ENCODE assay signal across 21 cellular contexts in the genomic region with DNA sequence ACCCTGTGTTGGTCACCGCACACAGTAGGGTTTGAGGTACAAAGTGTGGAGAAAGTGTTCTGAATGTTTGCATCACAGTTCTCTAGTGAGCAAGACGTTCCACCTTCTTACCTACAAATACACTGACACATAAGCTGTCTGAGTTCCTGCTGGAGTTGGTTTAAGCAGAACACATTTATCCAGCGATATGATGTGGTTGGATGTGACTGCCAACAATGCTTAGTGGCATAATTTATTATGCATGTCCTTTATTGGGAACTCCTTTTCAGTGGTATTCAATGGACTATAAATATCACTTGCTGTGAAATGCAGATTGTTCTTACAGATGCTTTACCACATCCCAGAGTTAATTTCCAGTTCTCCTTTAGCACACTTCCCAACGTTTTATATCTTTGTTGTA.
DNase-seq lines count a peak whose midpoint lies in the region; ATAC-seq lines count a peak whose summit lies in the region.
"Had no signal": no experiment of that assay in that cellular context is flagged by ENCODE, and none has a peak within 500 bp of the region (broad histone marks: within the 10 kb centered on the region; RNA-seq: fewer than 3 reads in every experiment).

No MANE protein-coding gene starts in this region.

- no peak for ATAC-seq in GM18861 (IDR thresholded peaks at IDR 0.05; ENCODE audit: unreplicated experiment)
- ATAC-seq: HCT116, K562, T-helper 17 cell had no signal

- DNase-seq in DMS153 (lab: John Stamatoyannopoulos, UW) (peak; percentile 21), DMS79 treated with DMSO at 0.1 percent for 48 hours (lab: John Stamatoyannopoulos, UW) (peak; percentile 66), OCI-M1 (lab: John Stamatoyannopoulos, UW) (peak; percentile 92), fibroblast of peridontal ligament (ENCODE audit: extremely low read depth) (peak; percentile 23), iPS-NIHi7 (ENCODE audit: extremely low spot score) (no peak), cerebellum (ENCODE audit: low spot score) (no peak), D341Med (ENCODE audit: low spot score) (no peak)
- DNase-seq: ACHN, AML-193, GDM1, GM23248, NCI-H1092 treated with DMSO at 0.1 percent for 48 hours, NCI-H1694 treated with DMSO at 0.1 percent for 48 hours, NCI-H2171, NCI-H446 treated with DMSO at 0.1 percent for 48 hours, NCI-H82, PC-9, T-helper 17 cell had no signal

Comparison
In these comparisons a context has a peak if more than half of its experiments do, and no peak if none do; other contexts are left out.
1. DNase-seq: peak in DMS153 (single experiment), DMS79 treated with DMSO at 0.1 percent for 48 hours (single experiment), OCI-M1 (single experiment) and fibroblast of peridontal ligament (single experiment); none in iPS-NIHi7 (single experiment), cerebellum (single experiment) and D341Med (single experiment).